Comparison of ENCODE assay signal across 10 cellular contexts in genomic region chr1:55064861-55065263, GRCh38. TPM values are rescaled to one million over a fixed set of nuclear protein-coding genes. Genes with fewer than 3 reads are reported as not detected.
DNase-seq lines count a peak whose midpoint lies in the region; ATAC-seq and TF ChIP-seq lines count a peak whose summit lies in the region.
"Had no signal": no experiment of that assay in that cellular context is flagged by ENCODE, and none has a peak within 500 bp of the region (broad histone marks: within the 10 kb centered on the region; RNA-seq: fewer than 3 reads in every experiment).

No MANE protein-coding gene starts in this region.

- in situ Hi-C loops in mammary epithelial cell (cut with MboI; ENCODE audit: low sequenced_read_pairs in 2 of 2): no loop called here

- ATAC-seq in upper lobe of left lung (ENCODE audit: low FRiP score in 2 of 2): peak; percentile 45 to 83

- H3K9ac ChIP-seq in mammary epithelial cell (ENCODE audit: insufficient read depth, low read length): no peak overlapping the region
- no peak overlapping the region for H3K9ac ChIP-seq in adipocyte (ENCODE audit: low read length)

- H3K4me1 Mint-ChIP-seq in MCF 10A (ENCODE audit: insufficient read depth, unreplicated experiment): peaks cover 13% of the 10 kb centered on the region
- H3K4me1 Mint-ChIP-seq in activated T-helper 1 cell treated with anti-CD3 and anti-CD28 coated beads, Interleukin-12 subunit alpha, Interleukin-12 subunit beta, Interleukin-2, Interleukin-4 antibody, amounts not matched to agents 30 ng/mL and 10 ng/mL and 1 ng/mL, durations not matched to agents 14 hours and 24 hours and 36 hours (ENCODE audit: low read depth): peaks cover 11% of the 10 kb centered on the region

- POLR2A ChIA-PET in MCF 10A (lab: Yijun Ruan, JAX): no interaction called here

- dilution Hi-C loops in mammary epithelial cell (cut with HindIII; ENCODE audit: low sequenced_read_pairs): no loop called here

- BruUV-seq in MCF 10A (replicated peaks; lab: Mats Ljungman, UMichigan) (no TSS peak), mammary epithelial cell (replicated peaks; lab: Mats Ljungman, UMichigan) (no TSS peak)

- H3K27ac ChIP-seq in mammary epithelial cell (ENCODE audit: insufficient read depth, low read depth, low read length): no peak overlapping the region
- no peak overlapping the region for H3K27ac ChIP-seq in upper lobe of left lung
- H3K27ac ChIP-seq: skin epidermis had no signal

- no peaks in the 10 kb centered on the region for H3K9me3 Mint-ChIP-seq in MCF 10A (ENCODE audit: unreplicated experiment)
- H3K9me3 Mint-ChIP-seq in activated T-helper 1 cell treated with anti-CD3 and anti-CD28 coated beads, Interleukin-12 subunit alpha, Interleukin-12 subunit beta, Interleukin-2, Interleukin-4 antibody, amounts not matched to agents 30 ng/mL and 10 ng/mL and 1 ng/mL, durations not matched to agents 14 hours and 24 hours and 36 hours: no peaks in the 10 kb centered on the region
- H3K9me3 Mint-ChIP-seq: activated CD4-positive, alpha-beta T cell treated with anti-CD3 and anti-CD28 coated beads, Interleukin-2, amount 10 ng/mL, durations not matched to agents 7 days and 5 days had no signal

- DNase-seq in MCF 10A (ENCODE audit: unreplicated experiment) (peak; percentile 43), mammary epithelial cell (no peak), adipocyte (ENCODE audit: low read depth) (peak; percentile 53), islet precursor cell (peak; percentile 22), upper lobe of left lung (no peak), GM19238 (ENCODE audit: insufficient read length, low spot score) (no peak), activated T-cell treated with anti-CD3 and anti-CD28 coated beads for 4 hours (no peak)
- DNase-seq in activated T-helper 1 cell treated with anti-CD3 and anti-CD28 coated beads, Interleukin-12 subunit alpha, Interleukin-12 subunit beta, Interleukin-2, Interleukin-4 antibody, amounts not matched to agents 30 ng/mL and 10 ng/mL and 1 ng/mL, durations not matched to agents 14 hours and 24 hours and 36 hours (ENCODE audit: low spot score): no peak
- DNase-seq: activated CD4-positive, alpha-beta T cell treated with anti-CD3 and anti-CD28 coated beads, Interleukin-2, amount 10 ng/mL, durations not matched to agents 7 days and 5 days had no signal

- TF ChIP-seq CTCF in MCF 10A (IDR thresholded peaks at IDR 0.05; ENCODE audit: unreplicated experiment) (no peak), mammary epithelial cell (conservative IDR thresholded peaks at IDR 0.05 in 1 of 2, IDR thresholded peaks at IDR 0.05 in 1 of 2; ENCODE audit: extremely low read depth in 1 of 2, insufficient read depth in 1 of 2, low read depth in 1 of 2, low read length in 2 of 2) (no peak), upper lobe of left lung (IDR thresholded peaks at IDR 0.05) (no peak)

- peak in 1 of 4 donors; percentile 13 for TF ChIP-seq EP300 in upper lobe of left lung (IDR thresholded peaks at IDR 0.05)

- no peak overlapping the region for H3K4me2 ChIP-seq in mammary epithelial cell (ENCODE audit: insufficient read depth, low read depth, low read length)

- H3K27me3 Mint-ChIP-seq in MCF 10A (ENCODE audit: insufficient read depth, unreplicated experiment): no peaks in the 10 kb centered on the region
- H3K27me3 Mint-ChIP-seq in activated T-helper 1 cell treated with anti-CD3 and anti-CD28 coated beads, Interleukin-12 subunit alpha, Interleukin-12 subunit beta, Interleukin-2, Interleukin-4 antibody, amounts not matched to agents 30 ng/mL and 10 ng/mL and 1 ng/mL, durations not matched to agents 14 hours and 24 hours and 36 hours (ENCODE audit: insufficient read depth): no peaks in the 10 kb centered on the region
- H3K27me3 Mint-ChIP-seq: activated CD4-positive, alpha-beta T cell treated with anti-CD3 and anti-CD28 coated beads, Interleukin-2, amount 10 ng/mL, durations not matched to agents 7 days and 5 days had no signal

- CTCF ChIA-PET in MCF 10A (lab: Yijun Ruan, JAX) (no interaction called here), mammary epithelial cell (lab: Charles Lee; ENCODE audit: low non-redundant PET) (no interaction called here)

- TF ChIP-seq POLR2A in upper lobe of left lung (IDR thresholded peaks at IDR 0.05): no peak

- H3K4me3 Mint-ChIP-seq in MCF 10A (ENCODE audit: unreplicated experiment): no peak overlapping the region
- H3K4me3 Mint-ChIP-seq in activated T-helper 1 cell treated with anti-CD3 and anti-CD28 coated beads, Interleukin-12 subunit alpha, Interleukin-12 subunit beta, Interleukin-2, Interleukin-4 antibody, amounts not matched to agents 30 ng/mL and 10 ng/mL and 1 ng/mL, durations not matched to agents 14 hours and 24 hours and 36 hours: no peak overlapping the region
- H3K4me3 Mint-ChIP-seq: activated CD4-positive, alpha-beta T cell treated with anti-CD3 and anti-CD28 coated beads, Interleukin-2, amount 10 ng/mL, durations not matched to agents 7 days and 5 days had no signal

- 13% methylated on average over 2 of the region's 2 CpGs for WGBS in mammary epithelial cell (ENCODE audit: low coverage, missing lambda C conversion rate)
- 39 to 47% methylated on average over 2 of the region's 2 CpGs for WGBS in upper lobe of left lung, 2 donors

- H4K20me1 ChIP-seq in mammary epithelial cell (ENCODE audit: insufficient read depth, low read length): no peaks in the 10 kb centered on the region

- intact Hi-C loops in MCF 10A (cut with micrococcal nuclease): no loop called here
- intact Hi-C loops in mammary epithelial cell (cut with micrococcal nuclease): no loop called here
- intact Hi-C loops in activated T-helper 1 cell treated with anti-CD3 and anti-CD28 coated beads, Interleukin-12 subunit alpha, Interleukin-12 subunit beta, Interleukin-2, Interleukin-4 antibody, amounts not matched to agents 30 ng/mL and 10 ng/mL and 1 ng/mL, durations not matched to agents 14 hours and 24 hours and 36 hours (cut with micrococcal nuclease): no loop called here

- peak overlapping the region; percentile 61 for H3K27ac Mint-ChIP-seq in MCF 10A (ENCODE audit: low read depth, unreplicated experiment)
- H3K27ac Mint-ChIP-seq in activated T-helper 1 cell treated with anti-CD3 and anti-CD28 coated beads, Interleukin-12 subunit alpha, Interleukin-12 subunit beta, Interleukin-2, Interleukin-4 antibody, amounts not matched to agents 30 ng/mL and 10 ng/mL and 1 ng/mL, durations not matched to agents 14 hours and 24 hours and 36 hours: no peak overlapping the region
- H3K27ac Mint-ChIP-seq: activated CD4-positive, alpha-beta T cell treated with anti-CD3 and anti-CD28 coated beads, Interleukin-2, amount 10 ng/mL, durations not matched to agents 7 days and 5 days had no signal

- H3K27me3 ChIP-seq in mammary epithelial cell (ENCODE audit: insufficient read depth, low read length) (no peaks in the 10 kb centered on the region), adipocyte (replicated peaks; ENCODE audit: control insufficient read depth, insufficient read depth, low read length) (no peaks in the 10 kb centered on the region), upper lobe of left lung (no peaks in the 10 kb centered on the region)

- H3K9me3 ChIP-seq in mammary epithelial cell (replicated peaks; ENCODE audit: insufficient read depth, low read length) (no peaks in the 10 kb centered on the region), adipocyte (ENCODE audit: control insufficient read depth, low read length) (no peaks in the 10 kb centered on the region), upper lobe of left lung (no peaks in the 10 kb centered on the region)

- no peaks in the 10 kb centered on the region for H3K79me2 ChIP-seq in mammary epithelial cell (ENCODE audit: insufficient read depth, low read length)

- H3K4me1 ChIP-seq in mammary epithelial cell (ENCODE audit: insufficient read depth, low read length): peaks cover 9% of the 10 kb centered on the region
- peaks cover 18% of the 10 kb centered on the region for H3K4me1 ChIP-seq in adipocyte (ENCODE audit: control insufficient read depth, insufficient read depth, low read length)
- peaks cover 12 to 20% (median 18%) of the 10 kb centered on the region in 4 donors for H3K4me1 ChIP-seq in upper lobe of left lung

- peaks cover 46% of the 10 kb centered on the region for H3K36me3 Mint-ChIP-seq in MCF 10A (ENCODE audit: insufficient read depth, unreplicated experiment)
- peaks cover 18% of the 10 kb centered on the region for H3K36me3 Mint-ChIP-seq in activated T-helper 1 cell treated with anti-CD3 and anti-CD28 coated beads, Interleukin-12 subunit alpha, Interleukin-12 subunit beta, Interleukin-2, Interleukin-4 antibody, amounts not matched to agents 30 ng/mL and 10 ng/mL and 1 ng/mL, durations not matched to agents 14 hours and 24 hours and 36 hours (ENCODE audit: low read depth)

- peaks cover 21% of the 10 kb centered on the region for H3K36me3 ChIP-seq in mammary epithelial cell (ENCODE audit: insufficient read depth, low read length)
- H3K36me3 ChIP-seq in adipocyte (ENCODE audit: control insufficient read depth, insufficient read depth, low read length, severe bottlenecking): peaks cover 65% of the 10 kb centered on the region
- H3K36me3 ChIP-seq in upper lobe of left lung: peaks cover 15 to 42% (median 30%) of the 10 kb centered on the region in 4 donors

- no peak overlapping the region for H3K4me3 ChIP-seq in mammary epithelial cell (replicated peaks in 1 of 3; ENCODE audit: insufficient read depth in 1 of 3, low read depth in 2 of 3, low read length in 3 of 3)
- no peak overlapping the region for H3K4me3 ChIP-seq in adipocyte (ENCODE audit: low read length)
- H3K4me3 ChIP-seq in upper lobe of left lung: no peak overlapping the region
- H3K4me3 ChIP-seq: skin epidermis had no signal

- H2AFZ ChIP-seq in mammary epithelial cell (ENCODE audit: low read depth, low read length): no peak overlapping the region

RNA-seq across cellular contexts. Expression of gene PCSK9, which starts 25.5 kb away (rescaled TPM):
- not detected in 2 replicates for total RNA-seq in MCF 10A (2022)
- 10 to 100 TPM in 1 of 2 donors, under 1 TPM in 1; 0.67 to 75.0 TPM for total RNA-seq in mammary epithelial cell
- 52.1 TPM for polyA plus RNA-seq in mammary epithelial cell
- 39.9 TPM for polyA minus RNA-seq in mammary epithelial cell
- total RNA-seq in upper lobe of left lung: 10 to 100 TPM in 5 of 6 donors, 1 to 10 TPM in 1; 9.4 to 63.9 (median 31.5) TPM
- total RNA-seq in activated T-helper 1 cell treated with anti-CD3 and anti-CD28 coated beads, Interleukin-12 subunit alpha, Interleukin-12 subunit beta, Interleukin-2, Interleukin-4 antibody, amounts not matched to agents 30 ng/mL and 10 ng/mL and 1 ng/mL, durations not matched to agents 14 hours and 24 hours and 36 hours: not detected in 2 replicates
- total RNA-seq: activated CD4-positive, alpha-beta T cell treated with anti-CD3 and anti-CD28 coated beads, Interleukin-2, amount 10 ng/mL, durations not matched to agents 7 days and 5 days had no signal

Comparison
In these comparisons a context has a peak if more than half of its experiments do, and no peak if none do; other contexts are left out.
1. DNase-seq: peak in MCF 10A (single experiment), adipocyte (single experiment) and islet precursor cell (single experiment); none in mammary epithelial cell (single experiment), upper lobe of left lung (0 of 2), GM19238 (single experiment), activated T-helper 1 cell treated with anti-CD3 and anti-CD28 coated beads, Interleukin-12 subunit alpha, Interleukin-12 subunit beta, Interleukin-2, Interleukin-4 antibody, amounts not matched to agents 30 ng/mL and 10 ng/mL and 1 ng/mL, durations not matched to agents 14 hours and 24 hours and 36 hours (single experiment) and activated T-cell treated with anti-CD3 and anti-CD28 coated beads for 4 hours (single experiment).